In genomic region chr12:32435921-32436710, GRCh38 we compare ENCODE assay signal across 1 cellular context.
TF ChIP-seq lines count a peak whose summit lies in the region.

No MANE protein-coding gene starts in this region.

TF ChIP-seq in SK-N-SH, 30 proteins besides CTCF, POLR2A, EP300 and RAD21 (continued from another document):
- TF ChIP-seq MXI1 (IDR thresholded peaks at IDR 0.05; ENCODE audit: low read depth, low read length) (no peak), POLR2AphosphoS5 (IDR thresholded peaks at IDR 0.05; ENCODE audit: low read depth, low read length) (no peak), NFIC (IDR thresholded peaks at IDR 0.05; ENCODE audit: borderline replicate concordance) (no peak), IRF3 (IDR thresholded peaks at IDR 0.05; ENCODE audit: low read depth, low read length) (no peak), RFX5 (IDR thresholded peaks at IDR 0.05; ENCODE audit: low read length) (no peak)
- TF ChIP-seq, protein P1, sequence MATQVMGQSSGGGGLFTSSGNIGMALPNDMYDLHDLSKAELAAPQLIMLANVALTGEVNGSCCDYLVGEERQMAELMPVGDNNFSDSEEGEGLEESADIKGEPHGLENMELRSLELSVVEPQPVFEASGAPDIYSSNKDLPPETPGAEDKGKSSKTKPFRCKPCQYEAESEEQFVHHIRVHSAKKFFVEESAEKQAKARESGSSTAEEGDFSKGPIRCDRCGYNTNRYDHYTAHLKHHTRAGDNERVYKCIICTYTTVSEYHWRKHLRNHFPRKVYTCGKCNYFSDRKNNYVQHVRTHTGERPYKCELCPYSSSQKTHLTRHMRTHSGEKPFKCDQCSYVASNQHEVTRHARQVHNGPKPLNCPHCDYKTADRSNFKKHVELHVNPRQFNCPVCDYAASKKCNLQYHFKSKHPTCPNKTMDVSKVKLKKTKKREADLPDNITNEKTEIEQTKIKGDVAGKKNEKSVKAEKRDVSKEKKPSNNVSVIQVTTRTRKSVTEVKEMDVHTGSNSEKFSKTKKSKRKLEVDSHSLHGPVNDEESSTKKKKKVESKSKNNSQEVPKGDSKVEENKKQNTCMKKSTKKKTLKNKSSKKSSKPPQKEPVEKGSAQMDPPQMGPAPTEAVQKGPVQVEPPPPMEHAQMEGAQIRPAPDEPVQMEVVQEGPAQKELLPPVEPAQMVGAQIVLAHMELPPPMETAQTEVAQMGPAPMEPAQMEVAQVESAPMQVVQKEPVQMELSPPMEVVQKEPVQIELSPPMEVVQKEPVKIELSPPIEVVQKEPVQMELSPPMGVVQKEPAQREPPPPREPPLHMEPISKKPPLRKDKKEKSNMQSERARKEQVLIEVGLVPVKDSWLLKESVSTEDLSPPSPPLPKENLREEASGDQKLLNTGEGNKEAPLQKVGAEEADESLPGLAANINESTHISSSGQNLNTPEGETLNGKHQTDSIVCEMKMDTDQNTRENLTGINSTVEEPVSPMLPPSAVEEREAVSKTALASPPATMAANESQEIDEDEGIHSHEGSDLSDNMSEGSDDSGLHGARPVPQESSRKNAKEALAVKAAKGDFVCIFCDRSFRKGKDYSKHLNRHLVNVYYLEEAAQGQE (IDR thresholded peaks at IDR 0.05; ENCODE audit: low read depth, low read length), result no peak
